Comparison of ENCODE assay signal across 9 cellular contexts in genomic region chr12:101857043-101857558, GRCh38. TPM values are rescaled to one million over a fixed set of nuclear protein-coding genes. Genes with fewer than 3 reads are reported as not detected.
A peak's percentile ranks its signal among the peaks of the same experiment; 100 is the strongest.
DNase-seq lines count a peak whose midpoint lies in the region; ATAC-seq and TF ChIP-seq lines count a peak whose summit lies in the region.
"Had no signal": no experiment of that assay in that cellular context is flagged by ENCODE, and none has a peak within 500 bp of the region (broad histone marks: within the 10 kb centered on the region; RNA-seq: fewer than 3 reads in every experiment).

No MANE protein-coding gene starts in this region.

- CTCF ChIA-PET in Caco-2 (lab: Charles Lee) = no interaction called here

- H3K9me3 Mint-ChIP-seq in Caco-2 (ENCODE audit: unreplicated experiment) = peaks cover 10% of the 10 kb centered on the region
- H3K9me3 Mint-ChIP-seq: activated naive CD8-positive, alpha-beta T cell treated with anti-CD3 and anti-CD28 coated beads, Interleukin-2, amount 10 ng/mL, durations not matched to agents 7 days and 5 days had no signal

- POLR2A ChIA-PET in Caco-2 (lab: Charles Lee) = no interaction called here

- H3K4me1 Mint-ChIP-seq in Caco-2 (ENCODE audit: low read depth, unreplicated experiment) = peaks cover 13% of the 10 kb centered on the region

- H3K27ac Mint-ChIP-seq in Caco-2 (ENCODE audit: unreplicated experiment) = no peak overlapping the region
- H3K27ac Mint-ChIP-seq: activated naive CD8-positive, alpha-beta T cell treated with anti-CD3 and anti-CD28 coated beads, Interleukin-2, amount 10 ng/mL, durations not matched to agents 7 days and 5 days had no signal

- H3K4me3 Mint-ChIP-seq in Caco-2 (ENCODE audit: unreplicated experiment) = no peak overlapping the region
- H3K4me3 Mint-ChIP-seq: activated naive CD8-positive, alpha-beta T cell treated with anti-CD3 and anti-CD28 coated beads, Interleukin-2, amount 10 ng/mL, durations not matched to agents 7 days and 5 days had no signal

- H3K9me3 ChIP-seq in heart right ventricle (no peaks in the 10 kb centered on the region), Caco-2 (no peaks in the 10 kb centered on the region)

- DNase-seq in Daoy (ENCODE audit: low read depth) (peak; percentile 32), HCEC 1CT (peak; percentile 91), MV-4-11 (lab: John Stamatoyannopoulos, UW) (peak; percentile 91), heart right ventricle (no peak), Caco-2 (no peak), SW480 (ENCODE audit: low spot score) (no peak), G401 (ENCODE audit: low spot score) (no peak), H7 (no peak)
- DNase-seq: activated naive CD8-positive, alpha-beta T cell treated with anti-CD3 and anti-CD28 coated beads, Interleukin-2, amount 10 ng/mL, durations not matched to agents 7 days and 5 days had no signal

- H3K27me3 ChIP-seq in heart right ventricle (no peaks in the 10 kb centered on the region), Caco-2 (replicated peaks; ENCODE audit: control insufficient read depth, insufficient read depth, low read length) (no peaks in the 10 kb centered on the region), H7 (ENCODE audit: control insufficient read depth, insufficient read depth, low read length) (no peaks in the 10 kb centered on the region)

- H3K27me3 Mint-ChIP-seq in Caco-2 (ENCODE audit: insufficient read depth, unreplicated experiment) = no peaks in the 10 kb centered on the region
- H3K27me3 Mint-ChIP-seq: activated naive CD8-positive, alpha-beta T cell treated with anti-CD3 and anti-CD28 coated beads, Interleukin-2, amount 10 ng/mL, durations not matched to agents 7 days and 5 days had no signal

- in situ Hi-C loops in G401 (cut with HindIII; ENCODE audit: low sequenced_read_pairs) = no loop called here

- H3K4me1 ChIP-seq in heart right ventricle = peaks cover 0 to 51% (median 5%) of the 10 kb centered on the region in 9 donors
- H3K4me1 ChIP-seq in Caco-2 = peaks cover 12% of the 10 kb centered on the region

- intact Hi-C loops in heart right ventricle (cut with DNase I) (no loop called here), Caco-2 (cut with micrococcal nuclease; ENCODE audit: unreplicated experiment) (no loop called here)

- peak overlapping the region in 3 of 10 donors; percentile 7 to 57 (median 30) for H3K27ac ChIP-seq in heart right ventricle

- TF ChIP-seq CTCF in heart right ventricle (IDR thresholded peaks at IDR 0.05) (no peak), Caco-2 (IDR thresholded peaks at IDR 0.05; ENCODE audit: insufficient read depth in 1 of 2, low read depth in 1 of 2, low read length in 1 of 2, severe bottlenecking in 1 of 2, unreplicated experiment in 1 of 2) (no peak)

- BruUV-seq in Caco-2 (replicated peaks; lab: Mats Ljungman, UMichigan) = no TSS peak

- 53 to 75% methylated on average over 1 of the region's 1 CpG for WGBS in heart right ventricle, 2 donors

- ATAC-seq in heart right ventricle = peak in 7 of 8 donors; percentile 47 to 85 (median 67)

- no peak overlapping the region for H3K4me3 ChIP-seq in heart right ventricle
- no peak overlapping the region for H3K4me3 ChIP-seq in Caco-2 (ENCODE audit: low read depth, low read length)
- no peak overlapping the region for H3K4me3 ChIP-seq in H7 (ENCODE audit: insufficient read depth, low read depth, low read length)

- H3K36me3 ChIP-seq in heart right ventricle (no peaks in the 10 kb centered on the region), Caco-2 (ENCODE audit: control insufficient read depth, insufficient read depth, low read length) (no peaks in the 10 kb centered on the region), H7 (replicated peaks; ENCODE audit: control insufficient read depth, insufficient read depth, low read length) (no peaks in the 10 kb centered on the region)

- H3K36me3 Mint-ChIP-seq in Caco-2 (ENCODE audit: insufficient read depth, unreplicated experiment) = no peaks in the 10 kb centered on the region
- H3K36me3 Mint-ChIP-seq: activated naive CD8-positive, alpha-beta T cell treated with anti-CD3 and anti-CD28 coated beads, Interleukin-2, amount 10 ng/mL, durations not matched to agents 7 days and 5 days had no signal

RNA-seq across cellular contexts. Expression of gene DRAM1, which starts 20.3 kb away (rescaled TPM):
- 2.9 and 4.3 TPM in 2 replicates for total RNA-seq in Daoy (2014; rRNA removed; shearing (Covaris generic))
- 10 to 100 TPM in 2 of 10 donors, 1 to 10 TPM in 8; 2.4 to 19.6 (median 3.3) TPM for total RNA-seq in heart right ventricle
- polyA plus RNA-seq in heart right ventricle = 1 to 10 TPM; 4.2 to 4.3 TPM
- total RNA-seq in Caco-2 (2022) = 44.5 and 46.4 TPM in 2 replicates
- 5.5 and 7.9 TPM in 2 replicates for total RNA-seq in G401 (2014; rRNA removed; shearing (Covaris generic))
- 1.0 and 1.6 TPM in 2 replicates for total RNA-seq in H7 (2014; rRNA removed; shearing (Covaris generic))

RNA-seq across cellular contexts. Expression of gene GNPTAB, which starts 26.3 kb away (rescaled TPM):
- 20.7 and 21.1 TPM in 2 replicates for total RNA-seq in Daoy (2014; rRNA removed; shearing (Covaris generic))
- total RNA-seq in heart right ventricle (10 to 100 TPM; 39.9 to 60.6 (median 49.0) TPM), Caco-2 (2022) (33.1 and 39.1 TPM in 2 replicates)
- polyA plus RNA-seq in heart right ventricle = 10 to 100 TPM; 10.5 to 24.6 TPM
- 10.4 and 13.6 TPM in 2 replicates for total RNA-seq in G401 (2014; rRNA removed; shearing (Covaris generic))
- 13.9 and 23.7 TPM in 2 replicates for total RNA-seq in H7 (2014; rRNA removed; shearing (Covaris generic))

Comparison
In these comparisons a context has a peak if more than half of its experiments do, and no peak if none do; other contexts are left out.
1. DNase-seq: peak in Daoy (single experiment), HCEC 1CT (single experiment) and MV-4-11 (single experiment); none in heart right ventricle (0 of 2), Caco-2 (0 of 2), SW480 (single experiment), G401 (single experiment) and H7 (single experiment).